In genomic region chr15:68113273-68113672, GRCh38 we compare ENCODE assay signal across 12 cellular contexts. TPM values are rescaled to one million over a fixed set of nuclear protein-coding genes. Genes with fewer than 3 reads are reported as not detected.
DNase-seq lines count a peak whose midpoint lies in the region; ATAC-seq and TF ChIP-seq lines count a peak whose summit lies in the region.
"Had no signal": no experiment of that assay in that cellular context is flagged by ENCODE, and none has a peak within 500 bp of the region (broad histone marks: within the 10 kb centered on the region; RNA-seq: fewer than 3 reads in every experiment).

No MANE protein-coding gene starts in this region.

- H3K27me3 Mint-ChIP-seq in activated naive CD4-positive, alpha-beta T cell treated with anti-CD3 and anti-CD28 coated beads for 36 hours (ENCODE audit: low read depth), result no peaks in the 10 kb centered on the region
- H3K27me3 Mint-ChIP-seq in T-cell (no peaks in the 10 kb centered on the region), glutamatergic neuron (ENCODE audit: unreplicated experiment) (no peaks in the 10 kb centered on the region)

- H3K36me3 ChIP-seq in hepatocyte (replicated peaks; ENCODE audit: insufficient read depth, low read depth) (no peaks in the 10 kb centered on the region), thoracic aorta (no peaks in the 10 kb centered on the region)
- H3K36me3 ChIP-seq: lower lobe of right lung, transverse colon had no signal

- H3K4me3 ChIP-seq in hepatocyte (no peak overlapping the region), thoracic aorta (peak overlapping the region; percentile 66)

- no peaks in the 10 kb centered on the region for H3K9me3 ChIP-seq in hepatocyte (ENCODE audit: low read depth)
- no peaks in the 10 kb centered on the region for H3K9me3 ChIP-seq in thoracic aorta
- H3K9me3 ChIP-seq: lower lobe of right lung, transverse colon had no signal

- H3K27me3 ChIP-seq in hepatocyte (no peaks in the 10 kb centered on the region), thoracic aorta (replicated peaks; ENCODE audit: insufficient read depth) (no peaks in the 10 kb centered on the region)
- H3K27me3 ChIP-seq: transverse colon had no signal

- TF ChIP-seq CTCF in hepatocyte (IDR thresholded peaks at IDR 0.05; ENCODE audit: poor library complexity) (no peak), thoracic aorta (IDR thresholded peaks at IDR 0.05) (no peak), glutamatergic neuron (IDR thresholded peaks at IDR 0.05; ENCODE audit: partially characterized antibody, unreplicated experiment) (no peak)

- no peak for DNase-seq in activated naive CD4-positive, alpha-beta T cell treated with anti-CD3 and anti-CD28 coated beads for 36 hours
- no peak for DNase-seq in activated naive CD4-positive, alpha-beta T cell treated with Interleukin-2 at 50 U/mL for 16 hours
- DNase-seq in T-cell, result no peak
- peak; percentile 13 for DNase-seq in hepatocyte (ENCODE audit: low spot score)
- no peak for DNase-seq in thoracic aorta (ENCODE audit: low spot score)
- no peak for DNase-seq in inferior parietal cortex (ENCODE audit: extremely low spot score)
- DNase-seq in glutamatergic neuron, result no peak
- DNase-seq: endodermal cell, lower lobe of right lung, SHP77, transverse colon had no signal

- H3K79me2 ChIP-seq in hepatocyte, result peaks cover 99% of the 10 kb centered on the region

- H2AFZ ChIP-seq in hepatocyte, result no peak overlapping the region

- H3K27ac ChIP-seq in hepatocyte (peak overlapping the region; percentile 9), thoracic aorta (no peak overlapping the region)

- H3K4me3 Mint-ChIP-seq in activated naive CD4-positive, alpha-beta T cell treated with anti-CD3 and anti-CD28 coated beads for 36 hours, result no peak overlapping the region
- H3K4me3 Mint-ChIP-seq in T-cell, result peak overlapping the region in 2 of 3 donors; percentile 41 to 66
- no peak overlapping the region for H3K4me3 Mint-ChIP-seq in glutamatergic neuron (ENCODE audit: unreplicated experiment)
- H3K4me3 Mint-ChIP-seq: endodermal cell had no signal

- CTCF ChIA-PET in activated naive CD4-positive, alpha-beta T cell treated with anti-CD3 and anti-CD28 coated beads for 36 hours (lab: Charles Lee), result interaction anchor here (0.5 to 0.7 kb wide), 3 partner anchors 13 to 86 kb away, joined by 3 to 4 read pairs (median 3); no protein-coding TSS in a partner anchor
- CTCF ChIA-PET in T-cell (lab: Charles Lee), result no interaction called here

- H3K4me2 ChIP-seq in hepatocyte, result peak overlapping the region; percentile 71

- peaks cover 2% of the 10 kb centered on the region for H3K9me3 Mint-ChIP-seq in activated naive CD4-positive, alpha-beta T cell treated with anti-CD3 and anti-CD28 coated beads for 36 hours
- no peaks in the 10 kb centered on the region for H3K9me3 Mint-ChIP-seq in T-cell
- no peaks in the 10 kb centered on the region for H3K9me3 Mint-ChIP-seq in glutamatergic neuron (ENCODE audit: unreplicated experiment)
- H3K9me3 Mint-ChIP-seq: endodermal cell had no signal

- H3K27ac Mint-ChIP-seq in activated naive CD4-positive, alpha-beta T cell treated with anti-CD3 and anti-CD28 coated beads for 36 hours, result peak overlapping the region; percentile 52
- H3K27ac Mint-ChIP-seq in T-cell (peak overlapping the region in 1 of 2 donors; percentile 64), glutamatergic neuron (ENCODE audit: unreplicated experiment) (no peak overlapping the region)
- H3K27ac Mint-ChIP-seq: endodermal cell had no signal

- peaks cover 72% of the 10 kb centered on the region for H3K4me1 Mint-ChIP-seq in activated naive CD4-positive, alpha-beta T cell treated with anti-CD3 and anti-CD28 coated beads for 36 hours (ENCODE audit: low read depth)
- peaks cover 85 to 90% (median 89%) of the 10 kb centered on the region in 3 donors for H3K4me1 Mint-ChIP-seq in T-cell
- peaks cover 20% of the 10 kb centered on the region for H3K4me1 Mint-ChIP-seq in glutamatergic neuron (ENCODE audit: low read depth, unreplicated experiment)

- ATAC-seq in T-cell (replicated peaks in 1 of 4), result no peak
- ATAC-seq in thoracic aorta (ENCODE audit: insufficient number of reproducible peaks, low FRiP score, low read depth), result no peak
- no peak for ATAC-seq in GM19328 (IDR thresholded peaks at IDR 0.05; ENCODE audit: unreplicated experiment)

- H3K9me2 ChIP-seq in hepatocyte (replicated peaks; ENCODE audit: insufficient read depth), result no peaks in the 10 kb centered on the region

- intact Hi-C loops in activated naive CD4-positive, alpha-beta T cell treated with anti-CD3 and anti-CD28 coated beads for 36 hours (cut with micrococcal nuclease), result loop anchor here (5.0 kb wide), 1 partner anchor 56 kb away; no protein-coding TSS in a partner anchor

- no peaks in the 10 kb centered on the region for H4K20me1 ChIP-seq in hepatocyte (ENCODE audit: insufficient read depth, poor library complexity, severe bottlenecking)

- H3K4me1 ChIP-seq in hepatocyte (ENCODE audit: insufficient read depth), result peaks cover 14% of the 10 kb centered on the region
- peaks cover 34 to 52% of the 10 kb centered on the region in 2 donors for H3K4me1 ChIP-seq in thoracic aorta (ENCODE audit: control insufficient read depth in 1 of 2, low read depth in 2 of 2)

- POLR2A ChIA-PET in T-cell (lab: Charles Lee), result interaction anchor here in 1 of 2 donors (0.7 kb wide), 1 partner anchor 26 kb away, joined by 3 read pairs; no protein-coding TSS in a partner anchor

- peaks cover 11% of the 10 kb centered on the region for H3K36me3 Mint-ChIP-seq in activated naive CD4-positive, alpha-beta T cell treated with anti-CD3 and anti-CD28 coated beads for 36 hours (ENCODE audit: low read depth)
- H3K36me3 Mint-ChIP-seq in T-cell (peaks cover 20% of the 10 kb centered on the region), glutamatergic neuron (ENCODE audit: unreplicated experiment) (no peaks in the 10 kb centered on the region)

RNA-seq across cellular contexts. Expression of gene PIAS1, which starts 59.2 kb away (rescaled TPM):
- total RNA-seq in activated naive CD4-positive, alpha-beta T cell treated with anti-CD3 and anti-CD28 coated beads for 36 hours, result 10 to 100 TPM; 29.8 to 33.4 TPM
- total RNA-seq in T-cell, result 10 to 100 TPM; 63.7 to 96.5 (median 70.3) TPM
- 22.6 and 31.3 TPM in 2 replicates for total RNA-seq in hepatocyte
- polyA plus RNA-seq in hepatocyte, result 45.4 and 66.8 TPM in 2 replicates
- total RNA-seq in thoracic aorta, result 10 to 100 TPM; 45.1 to 74.1 TPM
- 64.9 TPM for total RNA-seq in glutamatergic neuron (ENCODE audit: unreplicated experiment)

Comparison
In these comparisons a context has a peak if more than half of its experiments do, and no peak if none do; other contexts are left out.
1. H3K4me3 Mint-ChIP-seq: peak in T-cell (2 of 3); none in activated naive CD4-positive, alpha-beta T cell treated with anti-CD3 and anti-CD28 coated beads for 36 hours (single experiment) and glutamatergic neuron (single experiment).